In genomic region chr7:23907012-23907411, GRCh38 we compare ENCODE assay signal across 16 cellular contexts.
A peak's percentile ranks its signal among the peaks of the same experiment; 100 is the strongest.
DNase-seq lines count a peak whose midpoint lies in the region; ATAC-seq and TF ChIP-seq lines count a peak whose summit lies in the region.
"Had no signal": no experiment of that assay in that cellular context is flagged by ENCODE, and none has a peak within 500 bp of the region (broad histone marks: within the 10 kb centered on the region; RNA-seq: fewer than 3 reads in every experiment).

No MANE protein-coding gene starts in this region.

- H3K4me3 ChIP-seq in breast epithelium: no peak overlapping the region
- no peak overlapping the region for H3K4me3 ChIP-seq in fibroblast of the aortic adventitia (ENCODE audit: low read depth, low read length)
- no peak overlapping the region for H3K4me3 ChIP-seq in endodermal cell (ENCODE audit: low read length)
- H3K4me3 ChIP-seq: BLaER1 treated with 17β-estradiol and CSF1 and Interleukin-3, amounts not matched to agents 10 nM and 100 nM had no signal

- no peaks in the 10 kb centered on the region for H3K27me3 Mint-ChIP-seq in MCF 10A (ENCODE audit: insufficient read depth, unreplicated experiment)
- peaks cover 15% of the 10 kb centered on the region for H3K27me3 Mint-ChIP-seq in activated CD4-positive, alpha-beta T cell treated with anti-CD3 and anti-CD28 coated beads for 36 hours
- no peaks in the 10 kb centered on the region for H3K27me3 Mint-ChIP-seq in endodermal cell (ENCODE audit: insufficient read depth)

- CTCF ChIA-PET in MCF 10A (lab: Yijun Ruan, JAX): no interaction called here
- CTCF ChIA-PET in activated CD4-positive, alpha-beta T cell treated with anti-CD3 and anti-CD28 coated beads for 36 hours (lab: Charles Lee): no interaction called here

- BruUV-seq in MCF 10A (replicated peaks; lab: Mats Ljungman, UMichigan): no TSS peak

- H3K9me3 Mint-ChIP-seq in MCF 10A (ENCODE audit: unreplicated experiment) (no peaks in the 10 kb centered on the region), endodermal cell (no peaks in the 10 kb centered on the region)
- H3K9me3 Mint-ChIP-seq in activated CD4-positive, alpha-beta T cell treated with anti-CD3 and anti-CD28 coated beads for 36 hours (ENCODE audit: low read depth): peaks cover 2% of the 10 kb centered on the region

- no peak for TF ChIP-seq POLR2A in breast epithelium (IDR thresholded peaks at IDR 0.05)

- H3K27ac ChIP-seq in breast epithelium (no peak overlapping the region), endodermal cell (ENCODE audit: low read depth, low read length) (no peak overlapping the region)
- H3K27ac ChIP-seq: 22Rv1; BLaER1 treated with 17β-estradiol and CSF1 and Interleukin-3, amounts not matched to agents 10 nM and 100 nM had no signal

- H3K36me3 Mint-ChIP-seq in MCF 10A (ENCODE audit: insufficient read depth, unreplicated experiment): no peaks in the 10 kb centered on the region
- no peaks in the 10 kb centered on the region for H3K36me3 Mint-ChIP-seq in activated CD4-positive, alpha-beta T cell treated with anti-CD3 and anti-CD28 coated beads for 36 hours (ENCODE audit: low read depth)
- no peaks in the 10 kb centered on the region for H3K36me3 Mint-ChIP-seq in endodermal cell (ENCODE audit: low read depth)

- no peak overlapping the region for H3K9ac ChIP-seq in endodermal cell (ENCODE audit: extremely low read depth, low read length, poor library complexity, severe bottlenecking)
- H3K9ac ChIP-seq: BLaER1 treated with 17β-estradiol and CSF1 and Interleukin-3, amounts not matched to agents 10 nM and 100 nM had no signal

- WGBS in endodermal cell (ENCODE audit: insufficient coverage in 1 of 2, insufficient read length in 1 of 2), 2 experiments: 75 to 92% methylated on average over 2 of the region's 2 CpGs

- TF ChIP-seq CTCF in MCF 10A (IDR thresholded peaks at IDR 0.05; ENCODE audit: unreplicated experiment): no peak
- TF ChIP-seq CTCF in breast epithelium (IDR thresholded peaks at IDR 0.05): no peak
- TF ChIP-seq CTCF in fibroblast of the aortic adventitia (IDR thresholded peaks at IDR 0.05; ENCODE audit: insufficient read depth, low read length): no peak
- no peak for TF ChIP-seq CTCF in endodermal cell (conservative IDR thresholded peaks at IDR 0.05)

- POLR2A ChIA-PET in MCF 10A (lab: Yijun Ruan, JAX): interaction anchor here (0.6 kb wide), 1 partner anchor 19 kb away, joined by 3 read pairs; no protein-coding TSS in a partner anchor
- POLR2A ChIA-PET in activated CD4-positive, alpha-beta T cell treated with anti-CD3 and anti-CD28 coated beads for 36 hours (lab: Charles Lee): no interaction called here

- H3K4me3 Mint-ChIP-seq in MCF 10A (ENCODE audit: unreplicated experiment) (no peak overlapping the region), endodermal cell (no peak overlapping the region)
- H3K4me3 Mint-ChIP-seq in activated CD4-positive, alpha-beta T cell treated with anti-CD3 and anti-CD28 coated beads for 36 hours: no peak overlapping the region
- H3K4me3 Mint-ChIP-seq: IgD-negative memory B cell had no signal

- H3K4me1 Mint-ChIP-seq in MCF 10A (ENCODE audit: insufficient read depth, unreplicated experiment) (peaks cover 5% of the 10 kb centered on the region), endodermal cell (peaks cover 3% of the 10 kb centered on the region)
- H3K4me1 Mint-ChIP-seq in activated CD4-positive, alpha-beta T cell treated with anti-CD3 and anti-CD28 coated beads for 36 hours: no peaks in the 10 kb centered on the region
- H3K4me1 Mint-ChIP-seq: IgD-negative memory B cell had no signal

- intact Hi-C loops in MCF 10A (cut with micrococcal nuclease) (no loop called here), breast epithelium (cut with DNase I; ENCODE audit: low total_unique reads) (no loop called here)
- intact Hi-C loops in activated CD4-positive, alpha-beta T cell treated with anti-CD3 and anti-CD28 coated beads for 36 hours (cut with DNase I, micrococcal nuclease): no loop called here

- H3K27ac Mint-ChIP-seq in MCF 10A (ENCODE audit: low read depth, unreplicated experiment) (no peak overlapping the region), endodermal cell (no peak overlapping the region)
- no peak overlapping the region for H3K27ac Mint-ChIP-seq in activated CD4-positive, alpha-beta T cell treated with anti-CD3 and anti-CD28 coated beads for 36 hours
- H3K27ac Mint-ChIP-seq: IgD-negative memory B cell had no signal

- no peaks in the 10 kb centered on the region for H3K4me1 ChIP-seq in breast epithelium
- H3K4me1 ChIP-seq in endodermal cell (ENCODE audit: control insufficient read depth, insufficient read depth, low read length): no peaks in the 10 kb centered on the region
- H3K4me1 ChIP-seq: BLaER1 treated with 17β-estradiol and CSF1 and Interleukin-3, amounts not matched to agents 10 nM and 100 nM had no signal

- DNase-seq in MCF 10A (ENCODE audit: unreplicated experiment): peak; percentile 14
- no peak for DNase-seq in breast epithelium (ENCODE audit: low spot score in 2 of 2)
- peak; percentile 38 for DNase-seq in fibroblast of the aortic adventitia (ENCODE audit: low read depth)
- no peak for DNase-seq in activated CD4-positive, alpha-beta T cell treated with anti-CD3 and anti-CD28 coated beads for 36 hours
- no peak for DNase-seq in endodermal cell
- no peak for DNase-seq in HT-29 (ENCODE audit: low spot score)
- DNase-seq: NCI-H345; NCI-H526 treated with DMSO at 0.1 percent for 48 hours; NK-92 treated with Interleukin-12 subunit alpha and Interleukin-12 subunit beta, amount 100 ng/mL, for 24 hours; OCI-M1; SHP77 had no signal

- H3K9me3 ChIP-seq in breast epithelium (no peaks in the 10 kb centered on the region), endodermal cell (ENCODE audit: control insufficient read depth, low read length) (no peaks in the 10 kb centered on the region)

- ATAC-seq in SK-N-SH treated with all-trans-retinoic acid at 6 μM for 48 hours: no peak
- no peak for ATAC-seq in HG02884 (IDR thresholded peaks at IDR 0.05; ENCODE audit: unreplicated experiment)
- ATAC-seq in activated CD4-positive, alpha-beta T cell treated with anti-CD3 and anti-CD28 coated beads for 36 hours: no peak

- no peaks in the 10 kb centered on the region for H3K36me3 ChIP-seq in breast epithelium
- no peaks in the 10 kb centered on the region for H3K36me3 ChIP-seq in endodermal cell (ENCODE audit: control insufficient read depth, insufficient read depth, low read length)
- H3K36me3 ChIP-seq: BLaER1 treated with 17β-estradiol and CSF1 and Interleukin-3, amounts not matched to agents 10 nM and 100 nM had no signal

- H3K27me3 ChIP-seq in breast epithelium (no peaks in the 10 kb centered on the region), endodermal cell (ENCODE audit: control insufficient read depth, insufficient read depth, low read length, poor library complexity, severe bottlenecking) (no peaks in the 10 kb centered on the region)
- H3K27me3 ChIP-seq: BLaER1 treated with 17β-estradiol and CSF1 and Interleukin-3, amounts not matched to agents 10 nM and 100 nM had no signal

TF ChIP-seq in SK-N-SH treated with all-trans-retinoic acid at 6 μM for 48 hours, 23 proteins besides CTCF, POLR2A, EP300 and RAD21:
- peak; percentile 85 for TF ChIP-seq ISL1 (CRISPR knock-in tag; IDR thresholded peaks at IDR 0.05)
- no peak for TF ChIP-seq CREB5 (CRISPR knock-in tag; IDR thresholded peaks at IDR 0.05; ENCODE audit: low read depth)
- no peak for TF ChIP-seq GLIS3 (CRISPR knock-in tag; IDR thresholded peaks at IDR 0.05)
- TF ChIP-seq RARB (CRISPR knock-in tag; IDR thresholded peaks at IDR 0.05): no peak

Comparison
In these comparisons a context has a peak if more than half of its experiments do, and no peak if none do; other contexts are left out.
1. DNase-seq: peak in MCF 10A (single experiment) and fibroblast of the aortic adventitia (single experiment); none in breast epithelium (0 of 2), activated CD4-positive, alpha-beta T cell treated with anti-CD3 and anti-CD28 coated beads for 36 hours (single experiment), endodermal cell (single experiment) and HT-29 (single experiment).